ENCODE assay signal across 16 cellular contexts in genomic region chr1:30187413-30188023, GRCh38.
DNase-seq lines count a peak whose midpoint lies in the region; ATAC-seq and TF ChIP-seq lines count a peak whose summit lies in the region.
"Had no signal": no experiment of that assay in that cellular context is flagged by ENCODE, and none has a peak within 500 bp of the region (broad histone marks: within the 10 kb centered on the region; RNA-seq: fewer than 3 reads in every experiment).

No MANE protein-coding gene starts in this region.

- no peak for TF ChIP-seq CTCF in esophagus muscularis mucosa (IDR thresholded peaks at IDR 0.05)

- H3K9me3 Mint-ChIP-seq in activated naive CD4-positive, alpha-beta T cell treated with anti-CD3 and anti-CD28 coated beads, Interleukin-2, amount 10 ng/mL, durations not matched to agents 7 days and 5 days, result peaks cover 3% of the 10 kb centered on the region
- no peaks in the 10 kb centered on the region for H3K9me3 Mint-ChIP-seq in activated naive CD4-positive, alpha-beta T cell treated with anti-CD3 and anti-CD28 coated beads for 36 hours
- no peaks in the 10 kb centered on the region for H3K9me3 Mint-ChIP-seq in activated CD8-positive, alpha-beta T cell treated with anti-CD3 and anti-CD28 coated beads, Interleukin-2, amount 10 ng/mL, durations not matched to agents 7 days and 5 days (ENCODE audit: insufficient read depth)
- H3K9me3 Mint-ChIP-seq: CD8-positive, alpha-beta T cell had no signal

- H3K27me3 Mint-ChIP-seq in activated naive CD4-positive, alpha-beta T cell treated with anti-CD3 and anti-CD28 coated beads, Interleukin-2, amount 10 ng/mL, durations not matched to agents 7 days and 5 days, result peaks cover 15% of the 10 kb centered on the region
- peaks cover 14% of the 10 kb centered on the region for H3K27me3 Mint-ChIP-seq in activated naive CD4-positive, alpha-beta T cell treated with anti-CD3 and anti-CD28 coated beads for 36 hours (ENCODE audit: low read depth)
- peaks cover under 1% of the 10 kb centered on the region for H3K27me3 Mint-ChIP-seq in activated CD8-positive, alpha-beta T cell treated with anti-CD3 and anti-CD28 coated beads, Interleukin-2, amount 10 ng/mL, durations not matched to agents 7 days and 5 days (ENCODE audit: low read depth)

- ATAC-seq in activated CD8-positive, alpha-beta T cell treated with anti-CD3 and anti-CD28 coated beads, Interleukin-2, amount 10 ng/mL, durations not matched to agents 7 days and 5 days, result no peak
- ATAC-seq: CD8-positive, alpha-beta T cell; GM12878; HCT116 had no signal

- H3K36me3 Mint-ChIP-seq in activated naive CD4-positive, alpha-beta T cell treated with anti-CD3 and anti-CD28 coated beads, Interleukin-2, amount 10 ng/mL, durations not matched to agents 7 days and 5 days, result no peaks in the 10 kb centered on the region
- H3K36me3 Mint-ChIP-seq in activated naive CD4-positive, alpha-beta T cell treated with anti-CD3 and anti-CD28 coated beads for 36 hours (ENCODE audit: low read depth), result no peaks in the 10 kb centered on the region
- no peaks in the 10 kb centered on the region for H3K36me3 Mint-ChIP-seq in activated CD8-positive, alpha-beta T cell treated with anti-CD3 and anti-CD28 coated beads, Interleukin-2, amount 10 ng/mL, durations not matched to agents 7 days and 5 days (ENCODE audit: low read depth)
- H3K36me3 Mint-ChIP-seq: CD8-positive, alpha-beta T cell had no signal

- 92% methylated on average over 4 of the region's 4 CpGs for WGBS in esophagus muscularis mucosa

- H3K4me3 Mint-ChIP-seq in activated naive CD4-positive, alpha-beta T cell treated with anti-CD3 and anti-CD28 coated beads, Interleukin-2, amount 10 ng/mL, durations not matched to agents 7 days and 5 days, result no peak overlapping the region
- no peak overlapping the region for H3K4me3 Mint-ChIP-seq in activated naive CD4-positive, alpha-beta T cell treated with anti-CD3 and anti-CD28 coated beads for 36 hours
- H3K4me3 Mint-ChIP-seq in activated CD8-positive, alpha-beta T cell treated with anti-CD3 and anti-CD28 coated beads, Interleukin-2, amount 10 ng/mL, durations not matched to agents 7 days and 5 days, result no peak overlapping the region
- H3K4me3 Mint-ChIP-seq: B cell; CD8-positive, alpha-beta T cell had no signal

- H3K4me1 ChIP-seq in esophagus muscularis mucosa, result peaks cover 9 to 15% (median 12%) of the 10 kb centered on the region in 4 donors

- CTCF ChIA-PET in activated naive CD4-positive, alpha-beta T cell treated with anti-CD3 and anti-CD28 coated beads, Interleukin-2, amount 10 ng/mL, durations not matched to agents 7 days and 5 days (lab: Charles Lee), result no interaction called here
- CTCF ChIA-PET in activated naive CD4-positive, alpha-beta T cell treated with anti-CD3 and anti-CD28 coated beads for 36 hours (lab: Charles Lee), result no interaction called here
- CTCF ChIA-PET in activated CD8-positive, alpha-beta T cell treated with anti-CD3 and anti-CD28 coated beads, Interleukin-2, amount 10 ng/mL, durations not matched to agents 7 days and 5 days (lab: Charles Lee), result no interaction called here

- POLR2A ChIA-PET in activated CD8-positive, alpha-beta T cell treated with anti-CD3 and anti-CD28 coated beads, Interleukin-2, amount 10 ng/mL, durations not matched to agents 7 days and 5 days (lab: Charles Lee), result no interaction called here

- TF ChIP-seq POLR2A in esophagus muscularis mucosa (IDR thresholded peaks at IDR 0.05; ENCODE audit: low read depth), result no peak

- H3K27ac Mint-ChIP-seq in activated naive CD4-positive, alpha-beta T cell treated with anti-CD3 and anti-CD28 coated beads, Interleukin-2, amount 10 ng/mL, durations not matched to agents 7 days and 5 days, result peak overlapping the region; percentile 22
- H3K27ac Mint-ChIP-seq in activated naive CD4-positive, alpha-beta T cell treated with anti-CD3 and anti-CD28 coated beads for 36 hours, result no peak overlapping the region
- no peak overlapping the region for H3K27ac Mint-ChIP-seq in activated CD8-positive, alpha-beta T cell treated with anti-CD3 and anti-CD28 coated beads, Interleukin-2, amount 10 ng/mL, durations not matched to agents 7 days and 5 days
- H3K27ac Mint-ChIP-seq: B cell; CD8-positive, alpha-beta T cell had no signal

- H3K4me3 ChIP-seq in esophagus muscularis mucosa, result no peak overlapping the region
- H3K4me3 ChIP-seq: BLaER1 treated with 17β-estradiol and CSF1 and Interleukin-3, amounts not matched to agents 10 nM and 100 nM; GM12878 had no signal

- no peaks in the 10 kb centered on the region for H3K36me3 ChIP-seq in esophagus muscularis mucosa
- H3K36me3 ChIP-seq: BLaER1 treated with 17β-estradiol and CSF1 and Interleukin-3, amounts not matched to agents 10 nM and 100 nM had no signal

- no peak overlapping the region for H3K27ac ChIP-seq in esophagus muscularis mucosa (replicated peaks in 1 of 4)
- H3K27ac ChIP-seq: BLaER1 treated with 17β-estradiol and CSF1 and Interleukin-3, amounts not matched to agents 10 nM and 100 nM had no signal

- no peak for DNase-seq in activated naive CD4-positive, alpha-beta T cell treated with anti-CD3 and anti-CD28 coated beads, Interleukin-2, amount 10 ng/mL, durations not matched to agents 7 days and 5 days
- no peak for DNase-seq in activated naive CD4-positive, alpha-beta T cell treated with anti-CD3 and anti-CD28 coated beads for 36 hours
- DNase-seq in esophagus muscularis mucosa (ENCODE audit: extremely low spot score) (peak; percentile 68), ureter (ENCODE audit: low spot score) (peak; percentile 22), islet precursor cell (no peak)
- no peak for DNase-seq in activated CD8-positive, alpha-beta T cell treated with anti-CD3 and anti-CD28 coated beads, Interleukin-2, amount 10 ng/mL, durations not matched to agents 7 days and 5 days
- DNase-seq: Calu3, DMS79 treated with DMSO at 0.1 percent for 48 hours, GF-D8, GOT3, H7 had no signal

- peaks cover 17% of the 10 kb centered on the region for H3K4me1 Mint-ChIP-seq in activated naive CD4-positive, alpha-beta T cell treated with anti-CD3 and anti-CD28 coated beads, Interleukin-2, amount 10 ng/mL, durations not matched to agents 7 days and 5 days
- no peaks in the 10 kb centered on the region for H3K4me1 Mint-ChIP-seq in activated naive CD4-positive, alpha-beta T cell treated with anti-CD3 and anti-CD28 coated beads for 36 hours (ENCODE audit: low read depth)
- peaks cover 14% of the 10 kb centered on the region for H3K4me1 Mint-ChIP-seq in activated CD8-positive, alpha-beta T cell treated with anti-CD3 and anti-CD28 coated beads, Interleukin-2, amount 10 ng/mL, durations not matched to agents 7 days and 5 days (ENCODE audit: low read depth)
- H3K4me1 Mint-ChIP-seq: B cell had no signal

- TF ChIP-seq EP300 in esophagus muscularis mucosa (IDR thresholded peaks at IDR 0.05), result no peak

- peaks cover 0 to 25% (median 3%) of the 10 kb centered on the region in 4 donors for H3K27me3 ChIP-seq in esophagus muscularis mucosa
- H3K27me3 ChIP-seq: BLaER1 treated with 17β-estradiol and CSF1 and Interleukin-3, amounts not matched to agents 10 nM and 100 nM had no signal

- no peaks in the 10 kb centered on the region for H3K9me3 ChIP-seq in esophagus muscularis mucosa
- H3K9me3 ChIP-seq: BLaER1 treated with 17β-estradiol and CSF1 and Interleukin-3, amounts not matched to agents 10 nM and 100 nM had no signal

- intact Hi-C loops in activated naive CD4-positive, alpha-beta T cell treated with anti-CD3 and anti-CD28 coated beads for 36 hours (cut with micrococcal nuclease), result no loop called here
- intact Hi-C loops in esophagus muscularis mucosa (cut with DNase I), result no loop called here

Comparison
In these comparisons a context has a peak if more than half of its experiments do, and no peak if none do; other contexts are left out.
1. DNase-seq: peak in esophagus muscularis mucosa (single experiment) and ureter (single experiment); none in activated naive CD4-positive, alpha-beta T cell treated with anti-CD3 and anti-CD28 coated beads, Interleukin-2, amount 10 ng/mL, durations not matched to agents 7 days and 5 days (single experiment), activated naive CD4-positive, alpha-beta T cell treated with anti-CD3 and anti-CD28 coated beads for 36 hours (single experiment), activated CD8-positive, alpha-beta T cell treated with anti-CD3 and anti-CD28 coated beads, Interleukin-2, amount 10 ng/mL, durations not matched to agents 7 days and 5 days (single experiment) and islet precursor cell (single experiment).